Comparison of ENCODE assay signal across 15 cellular contexts in the genomic region with DNA sequence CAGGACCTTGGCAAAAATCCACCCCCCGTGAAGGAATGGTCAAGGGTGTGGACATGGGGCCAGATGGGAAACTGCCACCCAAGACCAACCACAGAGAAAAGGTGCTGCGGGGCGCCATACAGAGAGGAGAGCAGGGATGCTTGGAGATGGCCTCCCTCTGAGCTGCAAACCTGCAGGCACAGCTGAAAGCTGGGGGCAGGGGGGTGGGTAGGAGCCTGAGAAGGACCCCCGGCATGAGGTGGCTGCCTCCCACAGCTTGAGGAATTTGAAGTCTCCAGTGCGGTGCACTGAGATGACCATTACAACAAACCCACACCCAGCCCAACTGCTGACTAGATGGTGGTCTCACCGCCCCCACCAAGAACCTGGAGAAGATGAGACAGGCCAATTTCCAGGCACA.
DNase-seq lines count a peak whose midpoint lies in the region; ATAC-seq and TF ChIP-seq lines count a peak whose summit lies in the region.
"Had no signal": no experiment of that assay in that cellular context is flagged by ENCODE, and none has a peak within 500 bp of the region (broad histone marks: within the 10 kb centered on the region; RNA-seq: fewer than 3 reads in every experiment).

No MANE protein-coding gene starts in this region.

- peaks cover 5% of the 10 kb centered on the region; the same call in 1 of the 2 replicates for H3K9me2 ChIP-seq in GM23338 (ENCODE audit: insufficient read depth)

- H3K36me3 ChIP-seq in GM23338 (ENCODE audit: insufficient read depth) (no peaks in the 10 kb centered on the region), HUES64 (ENCODE audit: insufficient read depth, low read length) (peaks cover 4% of the 10 kb centered on the region; the same call in 1 of the 2 replicates)

- peaks cover 36% of the 10 kb centered on the region for H3K4me1 Mint-ChIP-seq in GM23338

- H3K9me3 Mint-ChIP-seq in GM23338 = no peaks in the 10 kb centered on the region
- H3K9me3 Mint-ChIP-seq: CD4-positive, alpha-beta T cell had no signal

- H3K27ac ChIP-seq in GM23338 (ENCODE audit: low read depth) (0 out of 2 replicates have a peak overlapping the region, but pooled peaks have one; percentile 55), HUES64 (ENCODE audit: low read depth, low read length) (peak overlapping the region; percentile 32; the same call in 1 of the 2 replicates)

- H3F3A ChIP-seq in GM23338 (replicated peaks; ENCODE audit: low read depth) = peaks cover 25% of the 10 kb centered on the region; the same call in 1 of the 2 replicates

- H3K4me1 ChIP-seq in GM23338 (ENCODE audit: insufficient read depth) (peaks cover 15% of the 10 kb centered on the region), HUES64 (ENCODE audit: insufficient read depth, low read length) (peaks cover 21% of the 10 kb centered on the region)

- no peak for DNase-seq in GM23338 (ENCODE audit: low spot score)
- peak; percentile 25 for DNase-seq in iPS-NIHi7 (ENCODE audit: extremely low spot score)
- no peak for DNase-seq in mucosa of gallbladder (ENCODE audit: low spot score)
- DNase-seq in globus pallidus (ENCODE audit: low spot score) = no peak
- no peak for DNase-seq in NCI-H345 treated with DMSO at 0.1 percent for 48 hours (lab: John Stamatoyannopoulos, UW; ENCODE audit: unreplicated experiment)
- DNase-seq: C1 segment of cervical spinal cord; Calu3; CD4-positive, alpha-beta T cell; DMS 273 treated with DMSO at 0.1 percent for 48 hours; DMS79; KG1 had no signal

- H2AFZ ChIP-seq in GM23338 = no peak overlapping the region

- H3K4me3 ChIP-seq in GM23338 (no peak overlapping the region), HUES64 (ENCODE audit: low read length) (no peak overlapping the region)

- H3K4me3 Mint-ChIP-seq in GM23338 = no peak overlapping the region
- H3K4me3 Mint-ChIP-seq: B cell; CD4-positive, alpha-beta T cell; IgD-negative memory B cell had no signal

- TF ChIP-seq CTCF in GM23338 (conservative IDR thresholded peaks at IDR 0.05; ENCODE audit: low read depth in 2 of 2) = no peak

- ATAC-seq in GM23338 = peak; percentile 53
- no peak for ATAC-seq in GM19463 (IDR thresholded peaks at IDR 0.05; ENCODE audit: unreplicated experiment)

- no peak overlapping the region for H3K27ac Mint-ChIP-seq in GM23338
- H3K27ac Mint-ChIP-seq: B cell; CD4-positive, alpha-beta T cell had no signal

- H3K27me3 Mint-ChIP-seq in GM23338 (ENCODE audit: insufficient read depth, low read depth, poor library complexity) = peaks cover 19% of the 10 kb centered on the region
- H3K27me3 Mint-ChIP-seq: CD4-positive, alpha-beta T cell had no signal

- H3K9ac ChIP-seq in HUES64 (ENCODE audit: low read depth, low read length) = no peak overlapping the region

- H3K79me2 ChIP-seq in GM23338 (replicated peaks; ENCODE audit: insufficient read depth) = no peaks in the 10 kb centered on the region

- 35% methylated on average over 6 of the region's 6 CpGs for WGBS in HUES64

- H3K4me2 ChIP-seq in GM23338 = peak overlapping the region; percentile 57

- H3K36me3 Mint-ChIP-seq in GM23338 (ENCODE audit: low read depth) = no peaks in the 10 kb centered on the region
- H3K36me3 Mint-ChIP-seq: IgD-negative memory B cell had no signal

- H3K27me3 ChIP-seq in GM23338 (ENCODE audit: insufficient read depth) = no peaks in the 10 kb centered on the region
- no peaks in the 10 kb centered on the region for H3K27me3 ChIP-seq in HUES64 (ENCODE audit: insufficient read depth, low read length)

- no peaks in the 10 kb centered on the region for H4K20me1 ChIP-seq in GM23338 (replicated peaks; ENCODE audit: insufficient read depth)

- no peaks in the 10 kb centered on the region for H3K9me3 ChIP-seq in HUES64 (ENCODE audit: insufficient read depth, low read depth, low read length)

TF ChIP-seq in GM23338, 12 proteins besides CTCF, POLR2A, EP300 and RAD21:
- TF ChIP-seq STAT1 (IDR thresholded peaks at IDR 0.05; ENCODE audit: unreplicated experiment) (no peak), POLR2AphosphoS5 (IDR thresholded peaks at IDR 0.05; ENCODE audit: low read depth) (no peak), ZNF114 (CRISPR knock-in tag; IDR thresholded peaks at IDR 0.05) (no peak), EZH2phosphoT487 (IDR thresholded peaks at IDR 0.05; ENCODE audit: unreplicated experiment) (no peak), NANOG (IDR thresholded peaks at IDR 0.05; ENCODE audit: borderline replicate concordance) (no peak)
